Comparison of ENCODE assay signal across 20 cellular contexts in the genomic region with DNA sequence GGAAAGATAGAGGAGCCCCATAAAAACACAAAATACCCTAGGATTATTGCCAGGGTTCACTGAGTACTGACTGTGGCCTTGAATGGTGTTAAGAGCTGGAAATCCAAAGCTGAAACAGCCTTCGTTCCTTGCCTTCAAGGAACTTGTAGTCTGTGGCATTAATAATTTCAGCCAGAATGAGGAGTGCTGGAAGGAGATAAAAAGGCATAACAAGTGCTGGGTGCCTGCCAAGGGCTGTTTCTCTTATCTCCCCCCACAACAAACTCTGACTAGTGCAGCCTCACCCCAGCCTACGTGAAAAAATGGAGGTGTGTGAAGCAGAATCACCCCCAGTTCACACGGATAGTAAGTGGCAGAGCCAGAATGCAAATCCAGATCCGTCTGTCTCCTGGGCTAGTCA.
A peak's percentile ranks its signal among the peaks of the same experiment; 100 is the strongest.
DNase-seq lines count a peak whose midpoint lies in the region; ATAC-seq, FAIRE-seq and TF ChIP-seq lines count a peak whose summit lies in the region.
"Had no signal": no experiment of that assay in that cellular context is flagged by ENCODE, and none has a peak within 500 bp of the region (broad histone marks: within the 10 kb centered on the region; RNA-seq: fewer than 3 reads in every experiment).

No MANE protein-coding gene starts in this region.

- H3K27me3 Mint-ChIP-seq in activated CD8-positive, alpha-beta T cell treated with anti-CD3 and anti-CD28 coated beads for 36 hours, result peaks cover 3% of the 10 kb centered on the region

- H3K27ac Mint-ChIP-seq in activated CD8-positive, alpha-beta T cell treated with anti-CD3 and anti-CD28 coated beads for 36 hours, result no peak overlapping the region
- H3K27ac Mint-ChIP-seq: HFFc6 had no signal

- FAIRE-seq in K562 (lab: Jason Lieb, UNC), result no peak
- FAIRE-seq in D721Med (lab: Jason Lieb, UNC), result no peak
- FAIRE-seq: GM19239, HepG2, RCC 7860 had no signal

- in situ Hi-C loops in K562 (cut with MboI), result no loop called here

- no peaks in the 10 kb centered on the region for H3K4me1 ChIP-seq in HEK293 (ENCODE audit: control insufficient read depth, insufficient read depth, low read length)
- peaks cover 0 to 5% of the 10 kb centered on the region in 2 experiments; a peak in 3 of 5 replicates for H3K4me1 ChIP-seq in K562 (replicated peaks in 1 of 2; ENCODE audit: control insufficient read depth in 2 of 2, insufficient read depth in 2 of 2, low read length in 2 of 2)
- peaks cover 2 to 10% of the 10 kb centered on the region in 2 experiments for H3K4me1 ChIP-seq in trophoblast cell (ENCODE audit: control insufficient read depth in 1 of 2, insufficient read depth in 2 of 2, low read length in 2 of 2)

- H3K4me3 ChIP-seq in HEK293 (ENCODE audit: low read depth, low read length), result no peak overlapping the region
- no peak overlapping the region for H3K4me3 ChIP-seq in K562
- peak overlapping the region; percentile 17 for H3K4me3 ChIP-seq in neural cell (ENCODE audit: low read length)
- no peak overlapping the region for H3K4me3 ChIP-seq in trophoblast cell (ENCODE audit: low read depth, low read length)

- TF ChIP-seq EP300 in K562 (IDR thresholded peaks at IDR 0.05; ENCODE audit: low read length) (peak; percentile 37; the same call in 1 of the 2 replicates), neural cell (conservative IDR thresholded peaks at IDR 0.05; ENCODE audit: poor library complexity, severe bottlenecking) (no peak)

- H2BK120ac ChIP-seq in trophoblast cell (ENCODE audit: insufficient read depth, low read length, poor library complexity), result no peak overlapping the region

- H3K36me3 Mint-ChIP-seq in activated CD8-positive, alpha-beta T cell treated with anti-CD3 and anti-CD28 coated beads for 36 hours (ENCODE audit: low read depth), result no peaks in the 10 kb centered on the region

- H3K9me3 ChIP-seq in HEK293 (ENCODE audit: control insufficient read depth, insufficient read depth, low read depth, low read length) (no peaks in the 10 kb centered on the region), K562 (replicated peaks; ENCODE audit: control insufficient read depth, insufficient read depth, low read depth, low read length) (peaks cover 3% of the 10 kb centered on the region), neural cell (ENCODE audit: low read length) (no peaks in the 10 kb centered on the region), trophoblast cell (ENCODE audit: insufficient read depth, low read depth, low read length) (peaks cover 4% of the 10 kb centered on the region)

- no peak overlapping the region for H2AK5ac ChIP-seq in trophoblast cell (ENCODE audit: low read length)

- H2BK5ac ChIP-seq in trophoblast cell (ENCODE audit: low read depth, low read length, poor library complexity), result no peak overlapping the region

- H3K27me3 ChIP-seq in K562 (ENCODE audit: control insufficient read depth in 2 of 2, insufficient read depth in 2 of 2, low read length in 2 of 2) (peaks cover 5 to 27% of the 10 kb centered on the region in 2 experiments; a peak in 3 of 5 replicates), neural cell (ENCODE audit: insufficient read depth, low read depth, low read length) (no peaks in the 10 kb centered on the region), trophoblast cell (ENCODE audit: insufficient read depth, low read length) (no peaks in the 10 kb centered on the region)

- H2AFZ ChIP-seq in K562 (ENCODE audit: low read depth, low read length), result no peak overlapping the region
- no peak overlapping the region for H2AFZ ChIP-seq in neural cell (ENCODE audit: low read depth, low read length)
- H2AFZ ChIP-seq in trophoblast cell (ENCODE audit: insufficient read depth, low read length, poor library complexity), result no peak overlapping the region

- TF ChIP-seq RAD21 in K562 (CRISPR knock-in tag; conservative IDR thresholded peaks at IDR 0.05 in 1 of 2, IDR thresholded peaks at IDR 0.05 in 1 of 2) (no peak), neural cell (conservative IDR thresholded peaks at IDR 0.05) (no peak)

- H4K12ac ChIP-seq in trophoblast cell (ENCODE audit: low read depth, low read length), result no peak overlapping the region

- H3K4me3 Mint-ChIP-seq in activated CD8-positive, alpha-beta T cell treated with anti-CD3 and anti-CD28 coated beads for 36 hours, result no peak overlapping the region
- H3K4me3 Mint-ChIP-seq: HFFc6 had no signal

- CTCF ChIA-PET in HEK293 (lab: Yijun Ruan, JAX) (interaction anchor here (0.6 to 1.5 kb wide), 3 partner anchors 159 to 215 kb away, joined by 3 to 4 read pairs (median 3); no protein-coding TSS in a partner anchor), K562 (lab: Yijun Ruan, JAX; ENCODE audit: low intra/inter-chr PET ratio) (no interaction called here)
- CTCF ChIA-PET in activated CD8-positive, alpha-beta T cell treated with anti-CD3 and anti-CD28 coated beads for 36 hours (lab: Charles Lee), result no interaction called here

- H3K23ac ChIP-seq in trophoblast cell (ENCODE audit: low read length), result no peak overlapping the region

- intact Hi-C loops in K562 (cut with micrococcal nuclease), result no loop called here
- intact Hi-C loops in activated CD8-positive, alpha-beta T cell treated with anti-CD3 and anti-CD28 coated beads for 36 hours (cut with micrococcal nuclease), result no loop called here

- no peaks in the 10 kb centered on the region for H3K79me1 ChIP-seq in trophoblast cell (ENCODE audit: low read length)

- H3K4ac ChIP-seq in trophoblast cell (ENCODE audit: low read depth, low read length), result no peak overlapping the region

- H4K91ac ChIP-seq in trophoblast cell (ENCODE audit: low read depth, low read length), result no peak overlapping the region

- ATAC-seq in K562 (peak; percentile 33; the same call in 1 of the 3 replicates), HG03196 (IDR thresholded peaks at IDR 0.05; ENCODE audit: unreplicated experiment) (no peak)
- no peak for ATAC-seq in activated CD8-positive, alpha-beta T cell treated with anti-CD3 and anti-CD28 coated beads for 36 hours
- ATAC-seq: HepG2 had no signal

- no peaks in the 10 kb centered on the region for H3F3A ChIP-seq in neural cell (ENCODE audit: insufficient read depth, low read length, poor library complexity, severe bottlenecking)

- H4K20me1 ChIP-seq in K562 (replicated peaks; ENCODE audit: control insufficient read depth, insufficient read depth, low read length) (no peaks in the 10 kb centered on the region), neural cell (ENCODE audit: insufficient read depth) (no peaks in the 10 kb centered on the region)

- H3K4me2 ChIP-seq in K562 (ENCODE audit: insufficient read depth, low read length), result peak overlapping the region; percentile 16; the same call in 1 of the 2 replicates
- H3K4me2 ChIP-seq in neural cell (ENCODE audit: low read length), result no peak overlapping the region
- H3K4me2 ChIP-seq in trophoblast cell (ENCODE audit: low read length), result no peak overlapping the region

- H3K9ac ChIP-seq in K562 (ENCODE audit: insufficient read depth in 1 of 2, low read depth in 2 of 2, low read length in 2 of 2) (no peak overlapping the region), neural cell (ENCODE audit: low read length) (no peak overlapping the region), trophoblast cell (ENCODE audit: low read length) (no peak overlapping the region)

- H4K8ac ChIP-seq in trophoblast cell (ENCODE audit: low read depth, low read length), result no peak overlapping the region

- BruUV-seq in K562 (replicated peaks; lab: Mats Ljungman, UMichigan), result no TSS peak

- H3K9me1 ChIP-seq in K562 (ENCODE audit: control insufficient read depth, insufficient read depth, low read length), result peaks cover 4% of the 10 kb centered on the region

- DNase-seq in OCI-M1 (lab: John Stamatoyannopoulos, UW) (peak; percentile 63), K562 (ENCODE audit: extremely low read depth in 1 of 4, low spot score in 3 of 4) (peak in 2 of 4 experiments; percentile 13 to 59), trophoblast cell (no peak), D721Med (ENCODE audit: insufficient read length, low spot score) (no peak)
- DNase-seq in activated CD8-positive, alpha-beta T cell treated with anti-CD3 and anti-CD28 coated beads for 36 hours, result no peak
- DNase-seq: DMS153, HFFc6, NCI-H1048, NCI-H1436 treated with DMSO at 0.1 percent for 48 hours, NCI-H2029 treated with DMSO at 0.1 percent for 48 hours, NCI-H510A, NCI-H774, SIG-M5 had no signal

- H3K9me3 Mint-ChIP-seq in activated CD8-positive, alpha-beta T cell treated with anti-CD3 and anti-CD28 coated beads for 36 hours, result no peaks in the 10 kb centered on the region
- H3K9me3 Mint-ChIP-seq: HFFc6 had no signal

- H3K36me3 ChIP-seq in HEK293 (ENCODE audit: control insufficient read depth in 2 of 2, insufficient read depth in 1 of 2, low read length in 2 of 2), result no peaks in the 10 kb centered on the region
- no peaks in the 10 kb centered on the region for H3K36me3 ChIP-seq in K562 (ENCODE audit: control insufficient read depth, insufficient read depth, low read length)
- H3K36me3 ChIP-seq in neural cell (ENCODE audit: insufficient read depth, low read length), result no peaks in the 10 kb centered on the region
- H3K36me3 ChIP-seq in trophoblast cell (ENCODE audit: control insufficient read depth in 1 of 2, insufficient read depth in 2 of 2, low read length in 2 of 2), result no peaks in the 10 kb centered on the region

- H2BK12ac ChIP-seq in trophoblast cell (ENCODE audit: low read length), result no peak overlapping the region

- no peaks in the 10 kb centered on the region for H3K4me1 Mint-ChIP-seq in activated CD8-positive, alpha-beta T cell treated with anti-CD3 and anti-CD28 coated beads for 36 hours (ENCODE audit: low read depth)

- no peaks in the 10 kb centered on the region for H3K79me2 ChIP-seq in K562 (ENCODE audit: control insufficient read depth, insufficient read depth, low read length)
- H3K79me2 ChIP-seq in neural cell (replicated peaks; ENCODE audit: insufficient read depth, low read length), result no peaks in the 10 kb centered on the region
- peaks cover under 1% of the 10 kb centered on the region for H3K79me2 ChIP-seq in trophoblast cell (ENCODE audit: control insufficient read depth, insufficient read depth, low read length, poor library complexity)

- no peaks in the 10 kb centered on the region for H3K9me2 ChIP-seq in neural cell (ENCODE audit: insufficient read depth, low read length)

- POLR2A ChIA-PET in HEK293 (lab: Yijun Ruan, JAX) (no interaction called here), K562 (lab: Yijun Ruan, JAX) (interaction anchor here (0.6 to 0.8 kb wide), 2 partner anchors 9 to 113 kb away, joined by 3 to 5 read pairs; no protein-coding TSS in a partner anchor)
- POLR2A ChIA-PET in activated CD8-positive, alpha-beta T cell treated with anti-CD3 and anti-CD28 coated beads for 36 hours (lab: Charles Lee), result no interaction called here

- WGBS in K562 (ENCODE audit: insufficient coverage, low coverage, missing lambda C conversion rate), result 3% methylated on average over 4 of the region's 4 CpGs
- no CpG with 5 or more reads among the region's 4 CpGs for WGBS in trophoblast cell (ENCODE audit: extremely low coverage, insufficient coverage, insufficient read length)

- TF ChIP-seq CTCF in HEK293 (tag by site-specific recombination; IDR thresholded peaks at IDR 0.05), result no peak
- TF ChIP-seq CTCF in K562 (IDR thresholded peaks at IDR 0.05 in 2 of 3, conservative IDR thresholded peaks at IDR 0.05 in 1 of 3; ENCODE audit: insufficient read depth in 2 of 3, low read depth in 1 of 3, low read length in 3 of 3), result no peak
- no peak for TF ChIP-seq CTCF in neural cell (IDR thresholded peaks at IDR 0.05; ENCODE audit: poor library complexity, severe bottlenecking)
- TF ChIP-seq CTCF in activated CD8-positive, alpha-beta T cell treated with anti-CD3 and anti-CD28 coated beads for 36 hours (IDR thresholded peaks at IDR 0.05), result no peak
- TF ChIP-seq CTCF in D721Med (IDR thresholded peaks at IDR 0.05; ENCODE audit: insufficient read depth, missing control alignments), result no peak

- no peak overlapping the region for H3K18ac ChIP-seq in trophoblast cell (ENCODE audit: low read length)

- no peak overlapping the region for H3K14ac ChIP-seq in trophoblast cell (ENCODE audit: low read length)

- H3K27ac ChIP-seq in HEK293 (ENCODE audit: extremely low read depth, low read depth, low read length) (no peak overlapping the region), K562 (ENCODE audit: extremely low read depth, low read depth, low read length) (no peak overlapping the region), neural cell (ENCODE audit: low read length) (peak overlapping the region; percentile 25), trophoblast cell (ENCODE audit: low read depth, low read length) (no peak overlapping the region)
- H3K27ac ChIP-seq: C4-2B had no signal

- no peak for TF ChIP-seq POLR2A in K562 (conservative IDR thresholded peaks at IDR 0.05)
